19 cellular contexts compared by ENCODE assay signal in the genomic region with DNA sequence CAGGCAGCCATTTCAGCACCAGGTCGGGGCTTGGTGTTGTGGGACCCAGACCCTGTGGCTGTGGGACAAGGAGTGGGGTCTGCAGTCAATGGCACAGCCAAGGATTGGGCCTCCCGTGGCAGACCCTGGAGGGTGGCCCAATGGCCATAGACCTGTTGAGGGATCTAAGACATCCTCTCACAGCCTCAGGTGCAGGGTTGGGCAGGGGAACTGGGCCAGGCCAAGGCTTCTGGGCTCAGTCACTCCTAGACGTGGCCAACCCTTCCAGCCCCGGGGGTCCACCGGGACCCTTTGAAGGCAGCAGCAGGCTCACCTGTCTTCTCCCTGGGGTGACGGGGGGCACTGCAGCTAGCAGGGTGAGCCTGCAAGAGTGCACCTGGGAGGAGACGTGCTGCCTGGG. TPM values are rescaled to one million over a fixed set of nuclear protein-coding genes. Genes with fewer than 3 reads are reported as not detected.
DNase-seq lines count a peak whose midpoint lies in the region; ATAC-seq, FAIRE-seq and TF ChIP-seq lines count a peak whose summit lies in the region.
"Had no signal": no experiment of that assay in that cellular context is flagged by ENCODE, and none has a peak within 500 bp of the region (broad histone marks: within the 10 kb centered on the region; RNA-seq: fewer than 3 reads in every experiment).

No MANE protein-coding gene starts in this region.

- H3K14ac ChIP-seq in neuronal stem cell (ENCODE audit: low read length) = no peak overlapping the region

- H3K79me2 ChIP-seq in HepG2 (ENCODE audit: insufficient read depth, low read length) = no peaks in the 10 kb centered on the region

- no peak overlapping the region for H3K9ac ChIP-seq in HepG2 (ENCODE audit: insufficient read depth, low read depth, low read length)
- H3K9ac ChIP-seq in neuronal stem cell (ENCODE audit: low read depth, low read length, poor library complexity) = no peak overlapping the region

- H3K27ac ChIP-seq in right lobe of liver = no peak overlapping the region
- H3K27ac ChIP-seq in HepG2 (ENCODE audit: extremely low read length, insufficient read depth, low read length) = no peak overlapping the region
- H3K27ac ChIP-seq in neuronal stem cell (replicated peaks; ENCODE audit: low read length) = no peak overlapping the region

- 80% methylated on average over 2 of the region's 7 CpGs for WGBS in right lobe of liver (ENCODE audit: insufficient coverage, low coverage, low lambda C conversion rate, missing lambda C conversion rate)
- WGBS in HepG2 (ENCODE audit: low lambda C conversion rate) = 0% methylated on average over 3 of the region's 7 CpGs
- no CpG with 5 or more reads among the region's 7 CpGs for WGBS in neuronal stem cell (ENCODE audit: extremely low coverage in 2 of 2, insufficient read length in 2 of 2, insufficient replicate concordance in 1 of 2), 2 donors

- no peak for TF ChIP-seq RAD21 in HepG2 (CRISPR knock-in tag; IDR thresholded peaks at IDR 0.05)

- H3K4me3 ChIP-seq in right lobe of liver (no peak overlapping the region), HepG2 (replicated peaks in 1 of 3; ENCODE audit: insufficient read depth in 1 of 3, low read depth in 2 of 3, low read length in 3 of 3) (no peak overlapping the region), neuronal stem cell (ENCODE audit: low read length in 2 of 2) (no peak overlapping the region)

- ATAC-seq in right lobe of liver (no peak), HepG2 (no peak), left cardiac atrium (no peak), GM21528 (IDR thresholded peaks at IDR 0.05; ENCODE audit: low FRiP score, unreplicated experiment) (no peak)

- peak overlapping the region; percentile 89 for H3K4ac ChIP-seq in neuronal stem cell (ENCODE audit: low read length)

- TF ChIP-seq POLR2A in right lobe of liver (IDR thresholded peaks at IDR 0.05) (no peak), HepG2 (IDR thresholded peaks at IDR 0.05; ENCODE audit: insufficient read depth in 1 of 2, low read depth in 2 of 2, low read length in 2 of 2) (no peak)

- POLR2A ChIA-PET in HepG2 (lab: Yijun Ruan, JAX) = no interaction called here

- H2BK120ac ChIP-seq in neuronal stem cell (ENCODE audit: low read depth, low read length) = no peak overlapping the region

- no peak for TF ChIP-seq CTCF in right lobe of liver (IDR thresholded peaks at IDR 0.05)
- TF ChIP-seq CTCF in HepG2 (CRISPR knock-in tag; IDR thresholded peaks at IDR 0.05) = no peak

- no peaks in the 10 kb centered on the region for H3K9me3 ChIP-seq in right lobe of liver
- no peaks in the 10 kb centered on the region for H3K9me3 ChIP-seq in HepG2 (ENCODE audit: low read length)
- H3K9me3 ChIP-seq in neuronal stem cell (replicated peaks in 1 of 2; ENCODE audit: control insufficient read depth in 2 of 2, insufficient read depth in 1 of 2, low read depth in 1 of 2, low read length in 2 of 2) = peaks cover 0 to 3% of the 10 kb centered on the region in 2 donors

- H4K91ac ChIP-seq in neuronal stem cell (ENCODE audit: low read depth, low read length, poor library complexity) = no peak overlapping the region

- in situ Hi-C loops in HepG2 (cut with HindIII; ENCODE audit: extremely low pct_ligation_motif_present, low pct_unique_long_range_greater_than_20kb) = loop anchor here (10.0 kb wide), 1 partner anchor 246 kb away; no protein-coding TSS in a partner anchor

- H3K4me2 ChIP-seq in HepG2 (ENCODE audit: low read depth, low read length) = no peak overlapping the region
- no peak overlapping the region for H3K4me2 ChIP-seq in neuronal stem cell (ENCODE audit: insufficient read depth, low read length, poor library complexity, severe bottlenecking)

- intact Hi-C loops in right lobe of liver (cut with DNase I) (loop anchor here (5.0 to 10.0 kb wide), 2 partner anchors 246 to 254 kb away; no protein-coding TSS in a partner anchor), HepG2 (cut with micrococcal nuclease; ENCODE audit: unreplicated experiment) (no loop called here), left cardiac atrium (cut with DNase I) (loop anchor here (5.0 to 10.0 kb wide), 3 partner anchors 104 to 256 kb away; no protein-coding TSS in a partner anchor)

- H3K27me3 ChIP-seq in right lobe of liver (no peaks in the 10 kb centered on the region), HepG2 (ENCODE audit: control insufficient read depth in 1 of 2, insufficient read depth in 2 of 2, low read length in 2 of 2) (peaks cover 8 to 42% of the 10 kb centered on the region in 2 experiments), neuronal stem cell (ENCODE audit: control insufficient read depth in 3 of 3, insufficient read depth in 3 of 3, low read depth in 1 of 3, low read length in 3 of 3) (peaks cover 0 to 49% (median 2%) of the 10 kb centered on the region in 3 experiments)

- H2BK5ac ChIP-seq in neuronal stem cell (ENCODE audit: low read length) = peak overlapping the region; percentile 39

- CTCF ChIA-PET in HepG2 (lab: Yijun Ruan, JAX; ENCODE audit: low intra/inter-chr PET ratio, low total read pairs) = interaction anchor here (1.2 kb wide), 1 partner anchor 118 kb away, joined by 3 read pairs; no protein-coding TSS in a partner anchor

- TF ChIP-seq EP300 in HepG2 (IDR thresholded peaks at IDR 0.05; ENCODE audit: low read depth in 2 of 2, low read length in 2 of 2) (no peak), HepG2 (CRISPR knock-in tag; IDR thresholded peaks at IDR 0.05; ENCODE audit: borderline replicate concordance) (no peak)

- no TSS peak for BruUV-seq in HepG2 (replicated peaks; lab: Mats Ljungman, UMichigan)

- H2BK12ac ChIP-seq in neuronal stem cell (ENCODE audit: low read length) = peak overlapping the region; percentile 30

- peak overlapping the region; percentile 35 for H3K18ac ChIP-seq in neuronal stem cell (ENCODE audit: low read length)

- H4K8ac ChIP-seq in neuronal stem cell (ENCODE audit: low read depth, low read length) = no peak overlapping the region

- H3K23ac ChIP-seq in neuronal stem cell (ENCODE audit: low read depth, low read length, poor library complexity) = no peak overlapping the region

- peaks cover 4% of the 10 kb centered on the region for H3K79me1 ChIP-seq in neuronal stem cell (ENCODE audit: low read depth, low read length)

- FAIRE-seq in HepG2 (lab: Jason Lieb, UNC) = no peak
- FAIRE-seq: D721Med, GM12892, GM18507, H1, HTR-8/SVneo had no signal

- H2AFZ ChIP-seq in HepG2 (ENCODE audit: low read length) (no peak overlapping the region), neuronal stem cell (ENCODE audit: low read length) (no peak overlapping the region)

- peak overlapping the region; percentile 88 for H2BK15ac ChIP-seq in neuronal stem cell (ENCODE audit: low read length)

- no peaks in the 10 kb centered on the region for H4K20me1 ChIP-seq in HepG2 (ENCODE audit: insufficient read depth, low read length)

- peak overlapping the region; percentile 95 for H2AK5ac ChIP-seq in neuronal stem cell (ENCODE audit: low read depth, low read length)

- DNase-seq in right lobe of liver (peak in 2 of 3 donors; percentile 14 to 23), HepG2 (ENCODE audit: low spot score) (no peak), left cardiac atrium (peak; percentile 9), neuronal stem cell (ENCODE audit: low spot score) (no peak), hypothalamus (lab: John Stamatoyannopoulos, UW) (no peak)
- DNase-seq in central memory CD4-positive, alpha-beta T cell = no peak
- DNase-seq: C1 segment of cervical spinal cord, MM.1S, NCI-H1092, NCI-H1436 treated with DMSO at 0.1 percent for 48 hours, NCI-H2029, NCI-H526 had no signal

- H3K36me3 ChIP-seq in right lobe of liver = no peaks in the 10 kb centered on the region
- no peaks in the 10 kb centered on the region for H3K36me3 ChIP-seq in HepG2 (replicated peaks in 1 of 2; ENCODE audit: control insufficient read depth in 1 of 2, insufficient read depth in 2 of 2, low read length in 2 of 2)
- H3K36me3 ChIP-seq in neuronal stem cell (replicated peaks in 1 of 2; ENCODE audit: control insufficient read depth in 2 of 2, insufficient read depth in 2 of 2, low read length in 2 of 2) = peaks cover 0 to 2% of the 10 kb centered on the region in 2 donors

- no peaks in the 10 kb centered on the region for H3K4me1 ChIP-seq in right lobe of liver
- no peaks in the 10 kb centered on the region for H3K4me1 ChIP-seq in HepG2 (ENCODE audit: insufficient read depth, low read length)
- H3K4me1 ChIP-seq in neuronal stem cell (ENCODE audit: control insufficient read depth in 2 of 2, insufficient read depth in 1 of 2, low read depth in 1 of 2, low read length in 2 of 2) = peaks cover 0 to 4% of the 10 kb centered on the region in 2 donors

TF ChIP-seq in HepG2, 621 proteins besides CTCF, POLR2A, EP300 and RAD21 (continues in another document):
- TF ChIP-seq REXO4 (CRISPR knock-in tag; IDR thresholded peaks at IDR 0.05; ENCODE audit: borderline replicate concordance) = no peak
- no peak for TF ChIP-seq SCMH1 (CRISPR knock-in tag; IDR thresholded peaks at IDR 0.05; ENCODE audit: borderline replicate concordance)
- TF ChIP-seq MIER2 (CRISPR knock-in tag; IDR thresholded peaks at IDR 0.05) = no peak

RNA-seq across cellular contexts. Expression of a gene that starts 45.7 kb away (rescaled TPM):
- total RNA-seq in right lobe of liver = under 1 TPM in 3 of 6 experiments, not detected in 3; 0.24 to 0.31 (median 0.25) TPM
- total RNA-seq in HepG2 (2016; rRNA removed; fragmentation: Illumina TruSeq; extraction: Trizol) = 0.38 and 0.84 TPM in 2 replicates
- total RNA-seq in HepG2 (2016; cell fraction: cytosol; rRNA removed; fragmentation: Illumina TruSeq; extraction: Trizol; ENCODE audit: low read depth) = 0.30 and 0.53 TPM in 2 replicates
- 0.28 and 0.67 TPM in 2 replicates for total RNA-seq in HepG2 (2016; cell fraction: insoluble cytoplasmic fraction; rRNA removed; fragmentation: Illumina TruSeq; extraction: Trizol)
- total RNA-seq in HepG2 (2016; cell fraction: membrane; rRNA removed; fragmentation: Illumina TruSeq; extraction: Trizol) = 0.65 and 0.72 TPM in 2 replicates
- 0.25 and 0.85 TPM in 2 replicates for total RNA-seq in HepG2 (2016; cell fraction: nucleus; rRNA removed; fragmentation: Illumina TruSeq; extraction: Trizol)
- 1.2 and 2.1 TPM in 2 replicates for polyA plus RNA-seq in HepG2 (2011; rRNA removed)
- polyA plus RNA-seq in HepG2 (2011; cell fraction: cytosol; rRNA removed) = 0.87 and 0.98 TPM in 2 replicates
- 6.5 and 9.7 TPM in 2 replicates for polyA plus RNA-seq in HepG2 (2011; cell fraction: nucleus; rRNA removed)
- polyA plus RNA-seq in HepG2 (2012) = 0.76 and 1.7 TPM in 2 replicates
- polyA plus RNA-seq in HepG2 (2016; cell fraction: cytosol; fragmentation: Illumina TruSeq; extraction: Trizol; ENCODE audit: low read depth) = 0.43 and 0.57 TPM in 2 replicates
- 0.42 and 0.70 TPM in 2 replicates for polyA plus RNA-seq in HepG2 (2016; cell fraction: insoluble cytoplasmic fraction; fragmentation: Illumina TruSeq; extraction: Trizol; ENCODE audit: low read depth)
- 0.53 and 0.62 TPM in 2 replicates for polyA plus RNA-seq in HepG2 (2016; cell fraction: membrane; fragmentation: Illumina TruSeq; extraction: Trizol; ENCODE audit: low read depth)
- polyA plus RNA-seq in HepG2 (2016; cell fraction: nucleus; fragmentation: Illumina TruSeq; extraction: Trizol; ENCODE audit: insufficient read depth, low read depth) = 1.1 and 1.7 TPM in 2 replicates
- 0.07 and 2.3 TPM in 2 replicates for polyA minus RNA-seq in HepG2 (2011; rRNA and poly(A)+ RNA removed; ENCODE audit: low replicate concordance)
- polyA minus RNA-seq in HepG2 (2011; cell fraction: cytosol; rRNA and poly(A)+ RNA removed) = 1.1 and 1.6 TPM in 2 replicates
- 1.2 TPM in 2 replicates for polyA minus RNA-seq in HepG2 (2011; cell fraction: nucleus; rRNA and poly(A)+ RNA removed)
- total RNA-seq in left cardiac atrium = 1 to 10 TPM; 1.4 to 9.9 TPM
- polyA plus RNA-seq in neuronal stem cell (2013, experiment 1 of 2) = 27.1 TPM
- polyA plus RNA-seq in neuronal stem cell (2013, experiment 2 of 2) = 25.4 TPM
- polyA plus RNA-seq: IgD-negative memory B cell had no signal

Comparison
In these comparisons a context has a peak if more than half of its experiments do, and no peak if none do; other contexts are left out.
1. DNase-seq: peak in right lobe of liver (2 of 3) and left cardiac atrium (single experiment); none in HepG2 (single experiment), neuronal stem cell (single experiment), central memory CD4-positive, alpha-beta T cell (single experiment) and hypothalamus (0 of 51).